14 cellular contexts compared by ENCODE assay signal in genomic region chr5:42015681-42016080, GRCh38.
"Had no signal": no experiment of that assay in that cellular context is flagged by ENCODE, and none has a peak within 500 bp of the region (broad histone marks: within the 10 kb centered on the region; RNA-seq: fewer than 3 reads in every experiment).

No MANE protein-coding gene starts in this region.

- H3K36me3 Mint-ChIP-seq: activated naive CD4-positive, alpha-beta T cell treated with anti-CD3 and anti-CD28 coated beads, Interleukin-2, amount 50 U/mL, for 72 hours; mesothelial cell of epicardium had no signal

- DNase-seq: activated CD4-positive, alpha-beta T cell treated with anti-CD3 and anti-CD28 coated beads, Interleukin-2, amount 10 ng/mL, durations not matched to agents 24 days and 14 days; activated CD8-positive, alpha-beta T cell treated with anti-CD3 and anti-CD28 coated beads, Interleukin-2, amount 10 ng/mL, durations not matched to agents 7 days and 5 days; activated effector memory CD4-positive, alpha-beta T cell treated with Interleukin-2 at 50 U/mL for 16 hours; activated T-cell treated with anti-CD3 and anti-CD28 coated beads, Interleukin-2, amount 50 U/mL, for 24 hours; adrenal gland; effector memory CD8-positive, alpha-beta T cell; foreskin melanocyte; occipital lobe; stimulated activated CD4-positive, alpha-beta T cell treated with anti-CD3 and anti-CD28 coated beads, Interleukin-2, amount 100 ng/mL, for 24 hours; transverse colon; uterus had no signal

- H3K4me1 Mint-ChIP-seq: activated CD4-positive, alpha-beta T cell treated with anti-CD3 and anti-CD28 coated beads, Interleukin-2, amount 10 ng/mL, durations not matched to agents 24 days and 14 days; mesothelial cell of epicardium had no signal

- H3K4me3 Mint-ChIP-seq: activated CD4-positive, alpha-beta T cell treated with anti-CD3 and anti-CD28 coated beads, Interleukin-2, amount 10 ng/mL, durations not matched to agents 24 days and 14 days; activated CD8-positive, alpha-beta T cell treated with anti-CD3 and anti-CD28 coated beads, Interleukin-2, amount 10 ng/mL, durations not matched to agents 7 days and 5 days; activated T-cell treated with anti-CD3 and anti-CD28 coated beads, Interleukin-2, amount 50 U/mL, for 24 hours; effector memory CD8-positive, alpha-beta T cell; mesothelial cell of epicardium; stimulated activated naive CD8-positive, alpha-beta T cell treated with anti-CD3 and anti-CD28 coated beads, Interleukin-15, Interleukin-2, amounts not matched to agents 100 ng/mL and 50 ng/mL, for 24 hours had no signal

- H3K27ac Mint-ChIP-seq: activated CD4-positive, alpha-beta T cell treated with anti-CD3 and anti-CD28 coated beads, Interleukin-2, amount 10 ng/mL, durations not matched to agents 24 days and 14 days; activated CD8-positive, alpha-beta T cell treated with anti-CD3 and anti-CD28 coated beads, Interleukin-2, amount 10 ng/mL, durations not matched to agents 7 days and 5 days; activated naive CD4-positive, alpha-beta T cell treated with anti-CD3 and anti-CD28 coated beads, Interleukin-2, amount 50 U/mL, for 72 hours; activated T-cell treated with anti-CD3 and anti-CD28 coated beads, Interleukin-2, amount 50 U/mL, for 24 hours; effector memory CD8-positive, alpha-beta T cell; mesothelial cell of epicardium; stimulated activated naive CD8-positive, alpha-beta T cell treated with anti-CD3 and anti-CD28 coated beads, Interleukin-15, Interleukin-2, amounts not matched to agents 100 ng/mL and 50 ng/mL, for 24 hours had no signal

- H3K9me3 Mint-ChIP-seq: activated CD4-positive, alpha-beta T cell treated with anti-CD3 and anti-CD28 coated beads, Interleukin-2, amount 10 ng/mL, durations not matched to agents 24 days and 14 days; activated naive CD4-positive, alpha-beta T cell treated with anti-CD3 and anti-CD28 coated beads, Interleukin-2, amount 50 U/mL, for 72 hours; activated T-cell treated with anti-CD3 and anti-CD28 coated beads, Interleukin-2, amount 50 U/mL, for 24 hours; effector memory CD8-positive, alpha-beta T cell; mesothelial cell of epicardium; stimulated activated naive CD8-positive, alpha-beta T cell treated with anti-CD3 and anti-CD28 coated beads, Interleukin-15, Interleukin-2, amounts not matched to agents 100 ng/mL and 50 ng/mL, for 24 hours had no signal
